In genomic region chr13:114109646-114110045, GRCh38 we compare ENCODE assay signal across 8 cellular contexts. TPM values are rescaled to one million over a fixed set of nuclear protein-coding genes. Genes with fewer than 3 reads are reported as not detected.
A peak's percentile ranks its signal among the peaks of the same experiment; 100 is the strongest.
DNase-seq lines count a peak whose midpoint lies in the region; ATAC-seq and TF ChIP-seq lines count a peak whose summit lies in the region.

No MANE protein-coding gene starts in this region.

- peak overlapping the region; percentile 91 for H2BK5ac ChIP-seq in IMR-90 (ENCODE audit: low read depth, low read length, poor library complexity, severe bottlenecking)

- H3K4me3 ChIP-seq in IMR-90 (ENCODE audit: insufficient read depth, low read depth, low read length) (no peak overlapping the region), smooth muscle cell (no peak overlapping the region)

- H3K27me3 ChIP-seq in IMR-90 (ENCODE audit: control insufficient read depth, insufficient read depth, low read length) (no peaks in the 10 kb centered on the region), smooth muscle cell (ENCODE audit: low read depth) (no peaks in the 10 kb centered on the region)

- DNase-seq in IMR-90 = no peak
- DNase-seq in activated CD4-positive, alpha-beta T cell treated with anti-CD3 and anti-CD28 coated beads for 4 hours = peak; percentile 37 to 43
- DNase-seq in foreskin melanocyte = peak; percentile 50
- no peak for DNase-seq in smooth muscle cell (lab: John Stamatoyannopoulos, UW; ENCODE audit: unreplicated experiment)
- DNase-seq in RKO (ENCODE audit: low spot score) = no peak

- CTCF ChIA-PET in IMR-90 (lab: Yijun Ruan, JAX) = no interaction called here

- H3K36me3 ChIP-seq in IMR-90 (ENCODE audit: control insufficient read depth, insufficient read depth, low read length) = peaks cover 16% of the 10 kb centered on the region
- H3K36me3 ChIP-seq in smooth muscle cell (ENCODE audit: low read depth) = no peaks in the 10 kb centered on the region

- H3F3A ChIP-seq in smooth muscle cell (ENCODE audit: low read depth) = peaks cover 12% of the 10 kb centered on the region

- no peak overlapping the region for H2BK20ac ChIP-seq in IMR-90 (ENCODE audit: low read depth, low read length)

- peak overlapping the region in 1 of 2 experiments; percentile 26; a peak in 3 of 4 replicates for H4K8ac ChIP-seq in IMR-90 (ENCODE audit: low read depth in 2 of 2, low read length in 2 of 2)

- no peak overlapping the region for H3K56ac ChIP-seq in IMR-90 (ENCODE audit: extremely low read depth, insufficient read depth, low read length)

- H3K9ac ChIP-seq in IMR-90 (ENCODE audit: low read depth, low read length) (peak overlapping the region; percentile 21; the same call in 1 of the 2 replicates), smooth muscle cell (ENCODE audit: low read depth) (no peak overlapping the region)

- H3K27ac ChIP-seq in IMR-90 (ENCODE audit: insufficient read depth, low read length) (peak overlapping the region; percentile 79), smooth muscle cell (ENCODE audit: low read depth) (peak overlapping the region; percentile 77)

- BruUV-seq in IMR-90 (replicated peaks; lab: Mats Ljungman, UMichigan) = no TSS peak

- ATAC-seq in IMR-90 (ENCODE audit: low read depth) (no peak), GM18909 (IDR thresholded peaks at IDR 0.05; ENCODE audit: poor library complexity, unreplicated experiment) (no peak), GM19455 (IDR thresholded peaks at IDR 0.05; ENCODE audit: unreplicated experiment) (no peak), GM18861 (IDR thresholded peaks at IDR 0.05; ENCODE audit: unreplicated experiment) (no peak)

- H2AK5ac ChIP-seq in IMR-90 (ENCODE audit: low read depth, low read length) = peak overlapping the region; percentile 98

- dilution Hi-C loops in IMR-90 (cut with HindIII; ENCODE audit: low sequenced_read_pairs, unreplicated experiment) = no loop called here

- TF ChIP-seq POLR2A in IMR-90 (IDR thresholded peaks at IDR 0.05; ENCODE audit: low read depth, low read length) = no peak

- no peak overlapping the region; the same call in 1 of the 2 replicates for H3K18ac ChIP-seq in IMR-90 (ENCODE audit: low read depth, low read length)

- H3K14ac ChIP-seq in IMR-90 (replicated peaks; ENCODE audit: low read depth, low read length) = peak overlapping the region; percentile 45

- no peak overlapping the region for H2AFZ ChIP-seq in IMR-90 (replicated peaks; ENCODE audit: low read length, poor library complexity)
- no peak overlapping the region for H2AFZ ChIP-seq in smooth muscle cell (ENCODE audit: low read depth)

- peak overlapping the region; percentile 58; the same call in 1 of the 2 replicates for H3K23ac ChIP-seq in IMR-90 (ENCODE audit: low read depth, low read length)

- no peak overlapping the region for H4K91ac ChIP-seq in IMR-90 (ENCODE audit: insufficient read depth, low read depth, low read length)

- H2AK9ac ChIP-seq in IMR-90 (replicated peaks; ENCODE audit: low read depth, low read length, poor library complexity) = no peak overlapping the region

- no peak overlapping the region for H4K5ac ChIP-seq in IMR-90 (ENCODE audit: low read depth, low read length)

- POLR2A ChIA-PET in IMR-90 (lab: Charles Lee; ENCODE audit: unreplicated experiment) = no interaction called here

- H3K4me1 ChIP-seq in IMR-90 (ENCODE audit: control insufficient read depth, insufficient read depth, low read length) = peaks cover 69% of the 10 kb centered on the region
- H3K4me1 ChIP-seq in smooth muscle cell (ENCODE audit: low read depth) = peaks cover 24% of the 10 kb centered on the region

- 78% methylated on average over 13 of the region's 24 CpGs; no CpG with 5 or more reads in 1 of the 2 experiments for WGBS in IMR-90 (ENCODE audit: extremely low coverage in 2 of 2, insufficient read length in 1 of 2), 2 experiments
- 77% methylated on average over 24 of the region's 24 CpGs for WGBS in smooth muscle cell (ENCODE audit: low lambda C conversion rate)

- H3K79me2 ChIP-seq in smooth muscle cell (ENCODE audit: low read depth) = peaks cover 83% of the 10 kb centered on the region

- 0 out of 3 replicates have a peak overlapping the region, but pooled peaks have one; percentile 19 for H2BK15ac ChIP-seq in IMR-90 (ENCODE audit: low read depth, low read length)

- peaks cover 18 to 76% of the 10 kb centered on the region in 2 experiments; a peak in 3 of 4 replicates for H3K79me1 ChIP-seq in IMR-90 (ENCODE audit: low read depth in 1 of 2, low read length in 2 of 2)

- H4K20me1 ChIP-seq in IMR-90 (ENCODE audit: insufficient read depth, low read length) (peaks cover 51% of the 10 kb centered on the region), smooth muscle cell (ENCODE audit: low read depth) (peaks cover 86% of the 10 kb centered on the region)

- H2BK120ac ChIP-seq in IMR-90 (ENCODE audit: low read depth, low read length) = peak overlapping the region; percentile 11; the same call in 1 of the 2 replicates

- intact Hi-C loops in IMR-90 (cut with micrococcal nuclease) = no loop called here

- in situ Hi-C loops in IMR-90 (cut with MboI; ENCODE audit: low sequenced_read_pairs) = no loop called here

- TF ChIP-seq RAD21 in IMR-90 (IDR thresholded peaks at IDR 0.05; ENCODE audit: low read length) = no peak

- TF ChIP-seq CTCF in IMR-90 (conservative IDR thresholded peaks at IDR 0.05; ENCODE audit: low read depth, low read length) (no peak), smooth muscle cell (IDR thresholded peaks at IDR 0.05; ENCODE audit: borderline replicate concordance, insufficient read depth, poor library complexity, severe bottlenecking) (no peak)

- no peaks in the 10 kb centered on the region for H3K9me3 ChIP-seq in IMR-90 (ENCODE audit: control insufficient read depth, insufficient read depth, low read length)
- no peaks in the 10 kb centered on the region for H3K9me3 ChIP-seq in smooth muscle cell (replicated peaks; ENCODE audit: low read depth)

- no peak overlapping the region for H3K4me2 ChIP-seq in IMR-90 (ENCODE audit: low read depth, low read length)
- H3K4me2 ChIP-seq in smooth muscle cell = no peak overlapping the region

- H3K9me1 ChIP-seq in IMR-90 (ENCODE audit: insufficient read depth, low read length) = peaks cover 48% of the 10 kb centered on the region

- H3K4ac ChIP-seq in IMR-90 (ENCODE audit: low read depth, low read length) = peak overlapping the region; percentile 94

TF ChIP-seq in IMR-90, 13 proteins besides CTCF, POLR2A, EP300 and RAD21:
- no peak for TF ChIP-seq BHLHE40 (IDR thresholded peaks at IDR 0.05; ENCODE audit: low read depth, low read length)
- no peak for TF ChIP-seq RFX5 (IDR thresholded peaks at IDR 0.05; ENCODE audit: low read depth, low read length)
- no peak for TF ChIP-seq SMC3 (IDR thresholded peaks at IDR 0.05; ENCODE audit: low read depth, low read length)
- TF ChIP-seq FOS (IDR thresholded peaks at IDR 0.05; ENCODE audit: low read depth, low read length) = no peak
- no peak for TF ChIP-seq USF2 (IDR thresholded peaks at IDR 0.05; ENCODE audit: low read depth, low read length)
- no peak for TF ChIP-seq MAFK (IDR thresholded peaks at IDR 0.05; ENCODE audit: low read depth, low read length)
- TF ChIP-seq MXI1 (IDR thresholded peaks at IDR 0.05; ENCODE audit: borderline replicate concordance, low read depth, low read length) = no peak
- no peak for TF ChIP-seq MAZ (IDR thresholded peaks at IDR 0.05; ENCODE audit: borderline replicate concordance, low read depth, low read length)
- TF ChIP-seq NFE2L2 (IDR thresholded peaks at IDR 0.05; ENCODE audit: low read depth, low read length) = no peak
- TF ChIP-seq RCOR1 (IDR thresholded peaks at IDR 0.05; ENCODE audit: insufficient replicate concordance, low read length) = no peak
- TF ChIP-seq ELK1 (IDR thresholded peaks at IDR 0.05; ENCODE audit: borderline replicate concordance, low read depth, low read length) = no peak
- TF ChIP-seq CHD1 (IDR thresholded peaks at IDR 0.05; ENCODE audit: low read depth, low read length) = no peak

RNA-seq across cellular contexts. Expression of gene RASA3, which starts 22.8 kb away (rescaled TPM):
- total RNA-seq in IMR-90 (2012; rRNA removed) = 21.0 and 22.8 TPM in 2 replicates
- polyA plus RNA-seq in IMR-90 (2012; rRNA removed) = 31.0 and 31.4 TPM in 2 replicates
- 22.9 and 29.5 TPM in 2 replicates for polyA plus RNA-seq in IMR-90 (2012; cell fraction: cytosol; rRNA removed)
- 48.4 and 48.8 TPM in 2 replicates for polyA plus RNA-seq in IMR-90 (2012; cell fraction: nucleus; rRNA removed; ENCODE audit: low replicate concordance)
- total RNA-seq in smooth muscle cell = 21.3 and 23.4 TPM in 2 replicates
- polyA plus RNA-seq in smooth muscle cell = 24.4 and 26.8 TPM in 2 replicates

Comparison
In these comparisons a context has a peak if more than half of its experiments do, and no peak if none do; other contexts are left out.
1. DNase-seq: peak in activated CD4-positive, alpha-beta T cell treated with anti-CD3 and anti-CD28 coated beads for 4 hours (2 of 2) and foreskin melanocyte (single experiment); none in IMR-90 (single experiment), smooth muscle cell (single experiment) and RKO (single experiment).